Comparison of ENCODE assay signal across 9 cellular contexts in the genomic region with DNA sequence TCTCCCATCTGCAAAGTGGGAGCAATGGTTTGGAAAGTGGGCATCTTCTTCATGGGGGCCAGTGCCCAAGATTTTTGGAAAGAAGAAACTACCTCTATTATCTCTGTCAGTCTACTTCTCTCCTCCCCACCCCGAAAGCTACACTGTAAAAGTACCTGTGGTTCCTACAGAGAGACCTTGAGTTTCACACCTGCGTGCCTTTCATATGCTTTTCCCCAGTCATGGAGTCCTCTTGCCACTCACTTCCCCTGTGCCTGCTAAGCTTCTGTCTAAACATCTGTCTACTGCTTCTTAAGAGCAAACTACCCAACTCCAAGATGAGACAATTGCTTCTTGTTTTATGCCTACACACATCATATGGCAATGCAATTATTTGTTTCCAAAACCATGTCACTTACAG.
"Had no signal": no experiment of that assay in that cellular context is flagged by ENCODE, and none has a peak within 500 bp of the region (broad histone marks: within the 10 kb centered on the region; RNA-seq: fewer than 3 reads in every experiment).

No MANE protein-coding gene starts in this region.

- H3K36me3 ChIP-seq: HAP-1 had no signal

- H3K4me3 ChIP-seq: GM23248, HAP-1, K562 had no signal

- H3K4me1 ChIP-seq: HAP-1 had no signal

- ATAC-seq: HCT116, K562 had no signal

- H3K27ac Mint-ChIP-seq: HFFc6 had no signal

- H2AFZ ChIP-seq: GM23248 had no signal

- H3K9me3 ChIP-seq: HAP-1 had no signal

- H3K9ac ChIP-seq: GM23248 had no signal

- H3K27ac ChIP-seq: GM23248 had no signal

- H3K4me3 Mint-ChIP-seq: HFFc6 had no signal

- FAIRE-seq: HTR-8/SVneo, K562 had no signal

- DNase-seq: GM23248, HFFc6, IMR-90, Kasumi-1, KG1 had no signal
